ENCODE assay signal across 1 cellular context in the genomic region with DNA sequence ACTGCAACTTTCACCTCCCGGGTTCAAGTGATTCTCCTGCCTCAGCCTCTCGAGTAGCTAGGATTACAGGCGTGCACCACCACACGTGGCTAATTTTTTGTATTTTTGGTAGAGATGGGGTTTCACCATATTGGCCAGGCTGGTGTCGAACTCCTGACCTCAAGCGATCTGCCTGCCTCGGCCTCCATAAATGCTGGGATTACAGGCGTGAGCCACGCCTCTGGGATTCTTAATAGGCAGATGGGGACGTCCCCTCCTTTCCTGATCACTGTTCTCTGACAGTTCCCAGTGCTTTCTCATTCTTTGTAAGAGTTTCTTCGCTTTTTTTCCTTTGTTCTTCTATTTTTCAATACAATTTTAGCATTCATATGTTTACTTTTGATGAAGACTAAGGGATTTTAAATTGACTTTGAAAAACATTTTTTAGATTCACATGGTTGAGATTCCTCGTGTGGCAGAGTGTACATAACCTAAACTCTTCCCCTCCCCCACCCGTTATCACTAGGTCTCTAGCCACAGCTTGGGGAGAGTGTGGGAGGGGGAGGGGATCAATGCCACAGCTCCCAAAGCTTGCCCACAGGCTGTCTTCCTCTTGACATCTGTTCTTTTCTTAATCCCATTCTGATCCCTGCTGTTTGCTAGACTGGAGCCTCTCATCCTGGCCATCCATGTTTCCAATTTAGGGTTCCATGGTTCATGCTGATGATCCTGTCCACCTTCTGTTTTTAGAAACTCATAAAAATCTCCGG.
A peak's percentile ranks its signal among the peaks of the same experiment; 100 is the strongest.
TF ChIP-seq lines count a peak whose summit lies in the region.

No MANE protein-coding gene starts in this region.

TF ChIP-seq in HepG2, 621 proteins besides CTCF, POLR2A, EP300 and RAD21:
- TF ChIP-seq, protein P1, sequence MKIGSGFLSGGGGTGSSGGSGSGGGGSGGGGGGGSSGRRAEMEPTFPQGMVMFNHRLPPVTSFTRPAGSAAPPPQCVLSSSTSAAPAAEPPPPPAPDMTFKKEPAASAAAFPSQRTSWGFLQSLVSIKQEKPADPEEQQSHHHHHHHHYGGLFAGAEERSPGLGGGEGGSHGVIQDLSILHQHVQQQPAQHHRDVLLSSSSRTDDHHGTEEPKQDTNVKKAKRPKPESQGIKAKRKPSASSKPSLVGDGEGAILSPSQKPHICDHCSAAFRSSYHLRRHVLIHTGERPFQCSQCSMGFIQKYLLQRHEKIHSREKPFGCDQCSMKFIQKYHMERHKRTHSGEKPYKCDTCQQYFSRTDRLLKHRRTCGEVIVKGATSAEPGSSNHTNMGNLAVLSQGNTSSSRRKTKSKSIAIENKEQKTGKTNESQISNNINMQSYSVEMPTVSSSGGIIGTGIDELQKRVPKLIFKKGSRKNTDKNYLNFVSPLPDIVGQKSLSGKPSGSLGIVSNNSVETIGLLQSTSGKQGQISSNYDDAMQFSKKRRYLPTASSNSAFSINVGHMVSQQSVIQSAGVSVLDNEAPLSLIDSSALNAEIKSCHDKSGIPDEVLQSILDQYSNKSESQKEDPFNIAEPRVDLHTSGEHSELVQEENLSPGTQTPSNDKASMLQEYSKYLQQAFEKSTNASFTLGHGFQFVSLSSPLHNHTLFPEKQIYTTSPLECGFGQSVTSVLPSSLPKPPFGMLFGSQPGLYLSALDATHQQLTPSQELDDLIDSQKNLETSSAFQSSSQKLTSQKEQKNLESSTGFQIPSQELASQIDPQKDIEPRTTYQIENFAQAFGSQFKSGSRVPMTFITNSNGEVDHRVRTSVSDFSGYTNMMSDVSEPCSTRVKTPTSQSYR (CRISPR knock-in tag; IDR thresholded peaks at IDR 0.05; ENCODE audit: borderline replicate concordance): peak; percentile 79; the same call in 1 of the 2 replicates
- TF ChIP-seq ZNF703 (CRISPR knock-in tag; IDR thresholded peaks at IDR 0.05; ENCODE audit: borderline replicate concordance) (no peak), HOMEZ (CRISPR knock-in tag; IDR thresholded peaks at IDR 0.05; ENCODE audit: low read depth) (peak; percentile 21; the same call in 1 of the 2 replicates)
